ENCODE assay signal across 8 cellular contexts in the genomic region with DNA sequence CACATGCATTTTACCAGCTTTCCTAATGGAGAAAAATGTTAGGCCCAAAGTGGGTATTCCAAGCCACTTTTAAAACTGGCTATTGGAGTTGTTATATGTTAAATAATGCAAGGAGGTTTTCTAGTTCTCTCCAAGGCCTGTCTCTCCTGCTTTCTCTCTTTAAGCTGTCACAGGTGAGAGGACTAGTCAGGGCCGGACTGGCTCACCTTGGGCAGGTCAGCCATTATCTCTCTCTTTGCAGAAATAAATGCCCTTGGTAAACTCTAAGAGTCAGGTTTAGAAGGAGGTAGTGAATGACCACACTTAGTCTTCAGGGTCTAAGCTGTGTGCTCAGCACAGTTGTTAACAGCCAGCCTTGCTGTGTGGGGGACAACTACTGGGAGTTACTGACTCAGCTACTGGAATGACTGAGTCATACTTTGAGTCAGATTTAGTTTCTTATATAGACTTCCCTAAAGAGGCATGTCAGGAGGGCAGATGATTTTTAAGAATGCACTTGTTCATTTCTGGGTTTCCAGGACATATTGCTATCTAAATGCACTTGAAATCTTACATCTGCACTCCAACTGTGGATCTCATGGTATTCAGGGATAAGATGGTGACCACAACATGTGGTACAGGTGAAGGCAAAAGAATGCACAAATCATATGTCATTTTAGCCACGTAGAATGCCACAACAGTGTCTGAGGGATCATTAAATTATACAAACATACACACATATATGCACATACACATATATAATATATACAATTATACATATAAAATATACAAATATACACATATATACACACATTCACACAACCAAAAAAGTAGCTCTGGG.
DNase-seq lines count a peak whose midpoint lies in the region; ATAC-seq and TF ChIP-seq lines count a peak whose summit lies in the region.

No MANE protein-coding gene starts in this region.

- H3K36me3 Mint-ChIP-seq in stimulated activated naive B cell treated with anti-CD40 and anti-IgM and Interleukin-4, amounts not matched to agents 10 μg/mL and 1 μg/mL and 100 μg/mL, for 72 hours: no peaks in the 10 kb centered on the region

- no peak for TF ChIP-seq POLR2A in lower leg skin (IDR thresholded peaks at IDR 0.05)

- ATAC-seq in GM19043 (IDR thresholded peaks at IDR 0.05; ENCODE audit: low read depth, unreplicated experiment): peak; percentile 95
- ATAC-seq in HG03108 (IDR thresholded peaks at IDR 0.05; ENCODE audit: unreplicated experiment): peak; percentile 92
- peak; percentile 91 to 93 for ATAC-seq in stimulated activated naive B cell treated with anti-CD40 and anti-IgM and Interleukin-4, amounts not matched to agents 10 μg/mL and 1 μg/mL and 100 μg/mL, for 72 hours (replicated peaks)

- no peaks in the 10 kb centered on the region for H3K27me3 Mint-ChIP-seq in stimulated activated naive B cell treated with anti-CD40 and anti-IgM and Interleukin-4, amounts not matched to agents 10 μg/mL and 1 μg/mL and 100 μg/mL, for 72 hours

- H3K27ac ChIP-seq in effector memory CD4-positive, alpha-beta T cell (ENCODE audit: insufficient read depth, low read length, poor library complexity, severe bottlenecking): no peak overlapping the region

- no peaks in the 10 kb centered on the region for H3K4me1 ChIP-seq in effector memory CD4-positive, alpha-beta T cell (ENCODE audit: control insufficient read depth, insufficient read depth, low read length, poor library complexity, severe bottlenecking)

- H3K4me3 Mint-ChIP-seq in stimulated activated naive B cell treated with anti-CD40 and anti-IgM and Interleukin-4, amounts not matched to agents 10 μg/mL and 1 μg/mL and 100 μg/mL, for 72 hours: no peak overlapping the region

- H3K9me3 ChIP-seq in effector memory CD4-positive, alpha-beta T cell (ENCODE audit: control insufficient read depth, low read length): no peaks in the 10 kb centered on the region

- no peak overlapping the region for H3K27ac Mint-ChIP-seq in stimulated activated naive B cell treated with anti-CD40 and anti-IgM and Interleukin-4, amounts not matched to agents 10 μg/mL and 1 μg/mL and 100 μg/mL, for 72 hours

- H3K36me3 ChIP-seq in effector memory CD4-positive, alpha-beta T cell (ENCODE audit: control insufficient read depth, insufficient read depth, low read length): no peaks in the 10 kb centered on the region

- 83 to 87% methylated on average over 2 of the region's 2 CpGs for WGBS in lower leg skin, 2 donors

- intact Hi-C loops in lower leg skin (cut with DNase I; ENCODE audit: low total_unique reads): no loop called here

- peaks cover 0 to 5% of the 10 kb centered on the region in 2 donors for H3K4me1 Mint-ChIP-seq in stimulated activated naive B cell treated with anti-CD40 and anti-IgM and Interleukin-4, amounts not matched to agents 10 μg/mL and 1 μg/mL and 100 μg/mL, for 72 hours

- no peak overlapping the region for H3K4me3 ChIP-seq in effector memory CD4-positive, alpha-beta T cell (ENCODE audit: insufficient read depth, low read depth, low read length, poor library complexity, severe bottlenecking)
- no peak overlapping the region for H3K4me3 ChIP-seq in lower leg skin (ENCODE audit: low read depth, poor library complexity, severe bottlenecking)

- DNase-seq in AG08396 (ENCODE audit: low spot score): peak; percentile 80
- peak; percentile 14 for DNase-seq in SW480 (ENCODE audit: low spot score)
- peak; percentile 80 for DNase-seq in glomerular visceral epithelial cell (ENCODE audit: extremely low spot score)
- DNase-seq in stimulated activated naive B cell treated with anti-CD40 and anti-IgM and Interleukin-4, amounts not matched to agents 10 μg/mL and 1 μg/mL and 100 μg/mL, for 72 hours: no peak
- no peak for DNase-seq in effector memory CD4-positive, alpha-beta T cell
- DNase-seq in lower leg skin (ENCODE audit: low spot score in 2 of 2): no peak

- no peak for TF ChIP-seq CTCF in lower leg skin (IDR thresholded peaks at IDR 0.05)

- no peaks in the 10 kb centered on the region for H3K27me3 ChIP-seq in effector memory CD4-positive, alpha-beta T cell (replicated peaks; ENCODE audit: control insufficient read depth, insufficient read depth, low read length, poor library complexity, severe bottlenecking)

- no peaks in the 10 kb centered on the region for H3K9me3 Mint-ChIP-seq in stimulated activated naive B cell treated with anti-CD40 and anti-IgM and Interleukin-4, amounts not matched to agents 10 μg/mL and 1 μg/mL and 100 μg/mL, for 72 hours

Comparison
In these comparisons a context has a peak if more than half of its experiments do, and no peak if none do; other contexts are left out.
1. DNase-seq: peak in AG08396 (single experiment), SW480 (single experiment) and glomerular visceral epithelial cell (single experiment); none in stimulated activated naive B cell treated with anti-CD40 and anti-IgM and Interleukin-4, amounts not matched to agents 10 μg/mL and 1 μg/mL and 100 μg/mL, for 72 hours (single experiment), effector memory CD4-positive, alpha-beta T cell (0 of 3) and lower leg skin (0 of 2).
2. Peak in every context shown above with its lines, with median percentiles within 50 percentile points of each other: ATAC-seq.